Comparison of ENCODE assay signal across 10 cellular contexts in genomic region chr2:240588006-240588655, GRCh38. TPM values are rescaled to one million over a fixed set of nuclear protein-coding genes. Genes with fewer than 3 reads are reported as not detected.
DNase-seq lines count a peak whose midpoint lies in the region; ATAC-seq and TF ChIP-seq lines count a peak whose summit lies in the region.
"Had no signal": no experiment of that assay in that cellular context is flagged by ENCODE, and none has a peak within 500 bp of the region (broad histone marks: within the 10 kb centered on the region; RNA-seq: fewer than 3 reads in every experiment).

No MANE protein-coding gene starts in this region.

- no peaks in the 10 kb centered on the region for H3K27me3 Mint-ChIP-seq in activated CD4-positive, alpha-beta T cell treated with anti-CD3 and anti-CD28 coated beads for 36 hours
- H3K27me3 Mint-ChIP-seq in activated naive CD8-positive, alpha-beta T cell treated with anti-CD3 and anti-CD28 coated beads for 36 hours = no peaks in the 10 kb centered on the region

- H3K4me1 ChIP-seq in stomach = peaks cover 39 to 59% (median 53%) of the 10 kb centered on the region in 4 donors

- CTCF ChIA-PET in activated CD4-positive, alpha-beta T cell treated with anti-CD3 and anti-CD28 coated beads for 36 hours (lab: Charles Lee) = interaction anchor here (1.5 to 4.7 kb wide), 2 partner anchors 19 to 22 kb away, joined by 4 to 61 read pairs; no protein-coding TSS in a partner anchor

- POLR2A ChIA-PET in activated CD4-positive, alpha-beta T cell treated with anti-CD3 and anti-CD28 coated beads for 36 hours (lab: Charles Lee) = interaction anchor here (0.7 to 2.4 kb wide), 3 partner anchors 23 to 33 kb away, joined by 3 to 13 read pairs (median 5); partner anchors contain the start of gene DUSP28

- H3K27me3 ChIP-seq in stomach = no peaks in the 10 kb centered on the region

- peak overlapping the region; percentile 100; the same call in 1 of the 2 replicates for H3K4me3 ChIP-seq in iPS-18c (ENCODE audit: insufficient read depth, low read depth, low read length)
- peak overlapping the region; percentile 75 to 91 (median 80) for H3K4me3 ChIP-seq in stomach

- no peak for DNase-seq in activated CD4-positive, alpha-beta T cell treated with anti-CD3 and anti-CD28 coated beads for 36 hours
- no peak for DNase-seq in activated CD4-positive, alpha-beta T cell treated with anti-CD3 and anti-CD28 coated beads, Interleukin-2, amount 50 U/mL, for 4 hours
- DNase-seq in activated naive CD8-positive, alpha-beta T cell treated with anti-CD3 and anti-CD28 coated beads for 36 hours = no peak
- no peak for DNase-seq in stomach
- no peak for DNase-seq in inferior parietal cortex (ENCODE audit: extremely low spot score)
- no peak for DNase-seq in nucleus accumbens (lab: John Stamatoyannopoulos, UW)
- DNase-seq: 8988T, NCI-H1048 had no signal

- 75 to 82% (median 81%) methylated on average over 10 of the region's 10 CpGs for WGBS in stomach, 5 donors

- H3K9me3 ChIP-seq in iPS-18c (ENCODE audit: control insufficient read depth, insufficient read depth, low read length) = peaks cover 2% of the 10 kb centered on the region
- H3K9me3 ChIP-seq in stomach = no peaks in the 10 kb centered on the region

- intact Hi-C loops in activated CD4-positive, alpha-beta T cell treated with anti-CD3 and anti-CD28 coated beads for 36 hours (cut with DNase I, micrococcal nuclease) = no loop called here
- intact Hi-C loops in stomach (cut with DNase I; ENCODE audit: low total_unique reads) = no loop called here

- H3K36me3 Mint-ChIP-seq in activated CD4-positive, alpha-beta T cell treated with anti-CD3 and anti-CD28 coated beads for 36 hours (ENCODE audit: low read depth) = peaks cover 7% of the 10 kb centered on the region
- no peaks in the 10 kb centered on the region for H3K36me3 Mint-ChIP-seq in activated naive CD8-positive, alpha-beta T cell treated with anti-CD3 and anti-CD28 coated beads for 36 hours

- no peaks in the 10 kb centered on the region for H3K9me3 Mint-ChIP-seq in activated CD4-positive, alpha-beta T cell treated with anti-CD3 and anti-CD28 coated beads for 36 hours (ENCODE audit: low read depth)
- H3K9me3 Mint-ChIP-seq in activated naive CD8-positive, alpha-beta T cell treated with anti-CD3 and anti-CD28 coated beads for 36 hours = no peaks in the 10 kb centered on the region

- peaks cover 5 to 41% (median 39%) of the 10 kb centered on the region in 4 donors for H3K36me3 ChIP-seq in stomach

- ATAC-seq in activated CD4-positive, alpha-beta T cell treated with anti-CD3 and anti-CD28 coated beads for 36 hours = no peak
- ATAC-seq in GM21447 (IDR thresholded peaks at IDR 0.05; ENCODE audit: unreplicated experiment) = no peak

- peak overlapping the region; percentile 37 for H3K27ac Mint-ChIP-seq in activated CD4-positive, alpha-beta T cell treated with anti-CD3 and anti-CD28 coated beads for 36 hours
- peak overlapping the region; percentile 14 for H3K27ac Mint-ChIP-seq in activated naive CD8-positive, alpha-beta T cell treated with anti-CD3 and anti-CD28 coated beads for 36 hours

- no peak for TF ChIP-seq POLR2A in stomach (IDR thresholded peaks at IDR 0.05)

- H3K4me1 Mint-ChIP-seq in activated CD4-positive, alpha-beta T cell treated with anti-CD3 and anti-CD28 coated beads for 36 hours = peaks cover 34% of the 10 kb centered on the region
- peaks cover 34% of the 10 kb centered on the region for H3K4me1 Mint-ChIP-seq in activated naive CD8-positive, alpha-beta T cell treated with anti-CD3 and anti-CD28 coated beads for 36 hours

- H3K4me3 Mint-ChIP-seq in activated CD4-positive, alpha-beta T cell treated with anti-CD3 and anti-CD28 coated beads for 36 hours = peak overlapping the region; percentile 87
- H3K4me3 Mint-ChIP-seq in activated naive CD8-positive, alpha-beta T cell treated with anti-CD3 and anti-CD28 coated beads for 36 hours = peak overlapping the region; percentile 91

- no peak for TF ChIP-seq CTCF in stomach (IDR thresholded peaks at IDR 0.05)

- TF ChIP-seq EP300 in stomach (IDR thresholded peaks at IDR 0.05) = no peak

- no peak overlapping the region for H3K27ac ChIP-seq in stomach

RNA-seq across cellular contexts. Expression of gene CAPN10, which starts 1.6 kb away (rescaled TPM):
- total RNA-seq in activated CD4-positive, alpha-beta T cell treated with anti-CD3 and anti-CD28 coated beads for 36 hours = 10 to 100 TPM; 22.1 to 30.2 TPM
- 10 to 100 TPM; 30.1 to 32.3 TPM for total RNA-seq in activated naive CD8-positive, alpha-beta T cell treated with anti-CD3 and anti-CD28 coated beads for 36 hours
- total RNA-seq in stomach = 100 to 1,000 TPM in 1 of 5 donors, 10 to 100 TPM in 4; 26.6 to 197 (median 58.3) TPM
- 10 to 100 TPM; 17.7 to 38.0 (median 23.3) TPM for polyA plus RNA-seq in stomach

RNA-seq across cellular contexts. Expression of gene RNPEPL1, which starts 19.8 kb away (rescaled TPM):
- 10 to 100 TPM; 35.7 to 43.8 TPM for total RNA-seq in activated CD4-positive, alpha-beta T cell treated with anti-CD3 and anti-CD28 coated beads for 36 hours
- total RNA-seq in activated naive CD8-positive, alpha-beta T cell treated with anti-CD3 and anti-CD28 coated beads for 36 hours = 10 to 100 TPM; 33.8 to 37.2 TPM
- 100 to 1,000 TPM in 3 of 5 donors, 10 to 100 TPM in 2; 32.7 to 196 (median 145) TPM for total RNA-seq in stomach
- polyA plus RNA-seq in stomach = 100 to 1,000 TPM in 2 of 3 donors, 10 to 100 TPM in 1; 93.9 to 136 (median 113) TPM

RNA-seq across cellular contexts. Expression of gene DUSP28, which starts 28.0 kb away (rescaled TPM):
- 1 to 10 TPM; 3.3 to 5.0 TPM for total RNA-seq in activated CD4-positive, alpha-beta T cell treated with anti-CD3 and anti-CD28 coated beads for 36 hours
- total RNA-seq in activated naive CD8-positive, alpha-beta T cell treated with anti-CD3 and anti-CD28 coated beads for 36 hours = 1 to 10 TPM; 6.7 to 6.9 TPM
- 10 to 100 TPM in 1 of 5 donors, 1 to 10 TPM in 4; 1.3 to 71.5 (median 2.2) TPM for total RNA-seq in stomach
- polyA plus RNA-seq in stomach = 1 to 10 TPM; 2.7 to 7.0 (median 6.7) TPM

RNA-seq across cellular contexts. Expression of gene ANKMY1, which starts 30.3 kb away (rescaled TPM):
- 10 to 100 TPM; 20.7 to 24.0 TPM for total RNA-seq in activated CD4-positive, alpha-beta T cell treated with anti-CD3 and anti-CD28 coated beads for 36 hours
- total RNA-seq in activated naive CD8-positive, alpha-beta T cell treated with anti-CD3 and anti-CD28 coated beads for 36 hours = 10 to 100 TPM; 13.3 to 15.9 TPM
- 10 to 100 TPM in 4 of 5 donors, 1 to 10 TPM in 1; 8.3 to 79.4 (median 20.4) TPM for total RNA-seq in stomach
- polyA plus RNA-seq in stomach = 1 to 10 TPM; 3.1 to 8.4 (median 5.8) TPM

RNA-seq across cellular contexts. Expression of gene GPR35, which starts 37.1 kb away (rescaled TPM):
- total RNA-seq in activated CD4-positive, alpha-beta T cell treated with anti-CD3 and anti-CD28 coated beads for 36 hours = 1 to 10 TPM; 3.6 to 4.1 TPM
- total RNA-seq in activated naive CD8-positive, alpha-beta T cell treated with anti-CD3 and anti-CD28 coated beads for 36 hours = 1 to 10 TPM; 7.6 to 7.8 TPM
- 10 to 100 TPM; 11.7 to 68.9 (median 21.9) TPM for total RNA-seq in stomach
- 10 to 100 TPM in 1 of 3 donors, 1 to 10 TPM in 2; 8.5 to 12.8 (median 9.8) TPM for polyA plus RNA-seq in stomach
